ENCODE assay signal across 27 cellular contexts in the genomic region with DNA sequence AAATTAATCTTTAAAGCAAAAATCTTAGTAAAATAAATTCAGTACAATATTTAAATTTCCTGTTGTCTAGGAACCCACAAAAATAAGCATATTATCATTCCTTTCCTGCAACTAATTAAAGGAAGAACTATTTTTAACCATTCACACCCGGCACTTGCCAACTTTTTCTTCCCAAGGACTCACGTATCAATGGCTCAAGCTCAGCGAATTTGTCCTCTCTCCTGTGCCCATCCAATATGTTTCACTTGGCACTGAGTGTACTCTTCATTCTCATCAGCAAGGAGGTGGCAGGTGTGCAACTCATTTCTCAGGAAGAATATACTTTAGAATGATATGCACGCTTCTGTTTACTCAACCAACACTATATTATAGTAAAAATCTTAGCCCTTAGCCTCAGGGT.
"Had no signal": no experiment of that assay in that cellular context is flagged by ENCODE, and none has a peak within 500 bp of the region (broad histone marks: within the 10 kb centered on the region; RNA-seq: fewer than 3 reads in every experiment).

No MANE protein-coding gene starts in this region.

- DNase-seq: colonic mucosa; cortex of kidney; effector CD8-positive, alpha-beta T cell; effector memory CD8-positive, alpha-beta T cell; endodermal cell; erythroblast; esophagus squamous epithelium; foreskin fibroblast; foreskin melanocyte; gastrocnemius medialis; glutamatergic neuron; head of caudate nucleus; hypothalamus; immature natural killer cell; islet precursor cell; kidney; kidney glomerular epithelial cell; left colon; left ventricle myocardium inferior; lower lobe of right lung; mesenchymal stem cell; mucosa of descending colon; naive B cell had no signal

- H3K9me3 ChIP-seq: colonic mucosa, esophagus squamous epithelium, gastrocnemius medialis, left ventricle myocardium inferior, lower lobe of right lung had no signal

- H3K27me3 ChIP-seq: colonic mucosa, esophagus squamous epithelium, gastrocnemius medialis, hepatocyte had no signal

- H3K36me3 ChIP-seq: colonic mucosa, esophagus squamous epithelium, gastrocnemius medialis, left ventricle myocardium inferior, lower lobe of right lung had no signal

- H3K4me3 ChIP-seq: colonic mucosa, esophagus squamous epithelium, gastrocnemius medialis, hepatocyte, left ventricle myocardium inferior, lower lobe of right lung, mucosa of descending colon had no signal

- H3K27ac ChIP-seq: colonic mucosa, epithelial cell of prostate, esophagus squamous epithelium, gastrocnemius medialis, hepatocyte, left ventricle myocardium inferior, lower lobe of right lung had no signal

- ATAC-seq: effector memory CD8-positive, alpha-beta T cell; esophagus mucosa; gastrocnemius medialis; left colon; left lobe of liver; lower lobe of right lung; mucosa of descending colon had no signal

- H3K4me1 ChIP-seq: colonic mucosa, esophagus squamous epithelium, gastrocnemius medialis, lower lobe of right lung had no signal
